Comparison of ENCODE assay signal across 22 cellular contexts in the genomic region with DNA sequence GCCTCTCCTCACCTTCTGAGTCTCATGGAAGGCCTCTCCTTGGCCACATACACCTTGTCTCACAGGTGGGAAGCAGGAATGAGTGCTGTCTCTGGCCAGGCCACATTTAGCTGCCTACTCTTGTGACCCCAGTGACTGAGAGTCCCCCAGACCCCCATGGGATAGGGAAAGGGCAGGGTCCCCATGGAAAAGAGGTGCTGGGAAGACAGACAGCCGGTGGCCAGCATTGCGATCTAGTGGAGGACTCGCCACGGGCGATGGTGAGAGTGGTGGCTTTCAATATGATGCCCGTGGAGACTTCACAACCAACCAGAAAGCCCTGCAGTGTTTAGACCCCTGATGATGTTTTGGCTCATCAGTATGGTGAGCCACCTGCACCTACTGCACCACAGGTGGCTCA. TPM values are rescaled to one million over a fixed set of nuclear protein-coding genes. Genes with fewer than 3 reads are reported as not detected.
DNase-seq lines count a peak whose midpoint lies in the region; ATAC-seq, FAIRE-seq and TF ChIP-seq lines count a peak whose summit lies in the region.
"Had no signal": no experiment of that assay in that cellular context is flagged by ENCODE, and none has a peak within 500 bp of the region (broad histone marks: within the 10 kb centered on the region; RNA-seq: fewer than 3 reads in every experiment).

No MANE protein-coding gene starts in this region.

- no peak for ATAC-seq in Right ventricle myocardium inferior
- no peak for ATAC-seq in body of pancreas
- no peak for ATAC-seq in upper lobe of right lung
- no peak for ATAC-seq in GM19023 (IDR thresholded peaks at IDR 0.05; ENCODE audit: unreplicated experiment)
- ATAC-seq: PC-3 had no signal

- TF ChIP-seq CTCF in body of pancreas (IDR thresholded peaks at IDR 0.05) (no peak), upper lobe of right lung (IDR thresholded peaks at IDR 0.05) (no peak)

- H3K9me3 ChIP-seq in body of pancreas (no peaks in the 10 kb centered on the region), trophoblast cell (ENCODE audit: insufficient read depth, low read depth, low read length) (no peaks in the 10 kb centered on the region), upper lobe of right lung (no peaks in the 10 kb centered on the region)
- H3K9me3 ChIP-seq: ascending aorta, MG63, SJSA1 had no signal

- H3K9ac ChIP-seq in trophoblast cell (ENCODE audit: low read length), result no peak overlapping the region

- no peak overlapping the region for H3K23ac ChIP-seq in trophoblast cell (ENCODE audit: low read length)

- peaks cover 31% of the 10 kb centered on the region for H3K79me2 ChIP-seq in trophoblast cell (ENCODE audit: control insufficient read depth, insufficient read depth, low read length, poor library complexity)

- FAIRE-seq in H54 (lab: Jason Lieb, UNC), result no peak
- FAIRE-seq: colon had no signal

- peak overlapping the region; percentile 57 for H2AFZ ChIP-seq in trophoblast cell (ENCODE audit: insufficient read depth, low read length, poor library complexity)

- H3K27me3 ChIP-seq in body of pancreas, result no peaks in the 10 kb centered on the region
- no peaks in the 10 kb centered on the region for H3K27me3 ChIP-seq in trophoblast cell (ENCODE audit: insufficient read depth, low read length)
- no peaks in the 10 kb centered on the region for H3K27me3 ChIP-seq in upper lobe of right lung
- H3K27me3 ChIP-seq: ascending aorta, MG63, SJSA1 had no signal

- H3K27ac ChIP-seq in body of pancreas, result peak overlapping the region in 3 of 4 donors; percentile 27 to 40 (median 36)
- peak overlapping the region; percentile 98 for H3K27ac ChIP-seq in trophoblast cell (ENCODE audit: low read depth, low read length)
- peak overlapping the region; percentile 11 for H3K27ac ChIP-seq in upper lobe of right lung
- H3K27ac ChIP-seq: SJSA1 had no signal

- H3K4ac ChIP-seq in trophoblast cell (ENCODE audit: low read depth, low read length), result peak overlapping the region; percentile 84

- peak overlapping the region; percentile 10 for H4K12ac ChIP-seq in trophoblast cell (ENCODE audit: low read depth, low read length)

- H3K14ac ChIP-seq in trophoblast cell (ENCODE audit: low read length), result peak overlapping the region; percentile 91

- peaks cover 29% of the 10 kb centered on the region for H3K4me1 ChIP-seq in body of pancreas
- H3K4me1 ChIP-seq in trophoblast cell (ENCODE audit: control insufficient read depth in 1 of 2, insufficient read depth in 2 of 2, low read length in 2 of 2), result peaks cover 49 to 58% of the 10 kb centered on the region in 2 experiments
- peaks cover 27% of the 10 kb centered on the region for H3K4me1 ChIP-seq in upper lobe of right lung

- H2BK120ac ChIP-seq in trophoblast cell (ENCODE audit: insufficient read depth, low read length, poor library complexity), result peak overlapping the region; percentile 94

- intact Hi-C loops in cardiac septum (cut with DNase I), result no loop called here
- intact Hi-C loops in Right ventricle myocardium inferior (cut with DNase I), result no loop called here
- intact Hi-C loops in body of pancreas (cut with DNase I), result no loop called here
- intact Hi-C loops in upper lobe of right lung (cut with DNase I), result no loop called here

- H3K79me1 ChIP-seq in trophoblast cell (ENCODE audit: low read length), result peaks cover 67% of the 10 kb centered on the region

- H3K4me2 ChIP-seq in trophoblast cell (ENCODE audit: low read length), result no peak overlapping the region

- H3K4me3 ChIP-seq in body of pancreas, result no peak overlapping the region
- H3K4me3 ChIP-seq in trophoblast cell (ENCODE audit: low read depth, low read length), result no peak overlapping the region
- H3K4me3 ChIP-seq in upper lobe of right lung, result no peak overlapping the region
- H3K4me3 ChIP-seq: ascending aorta, MG63, SJSA1 had no signal

- WGBS in body of pancreas, 2 donors, result 94 to 98% methylated on average over 6 of the region's 6 CpGs
- WGBS in trophoblast cell (ENCODE audit: extremely low coverage, insufficient coverage, insufficient read length), result no CpG with 5 or more reads among the region's 6 CpGs

- peak overlapping the region; percentile 78 for H2BK12ac ChIP-seq in trophoblast cell (ENCODE audit: low read length)

- peak; percentile 41 for DNase-seq in cardiac septum (ENCODE audit: low spot score)
- DNase-seq in Right ventricle myocardium inferior (ENCODE audit: missing footprints), result no peak
- DNase-seq in body of pancreas, result no peak
- DNase-seq in trophoblast cell, result no peak
- no peak for DNase-seq in upper lobe of right lung
- DNase-seq in LoVo (ENCODE audit: low spot score), result no peak
- no peak for DNase-seq in H54 (ENCODE audit: insufficient read length, low spot score)
- DNase-seq: activated CD8-positive, alpha-beta memory T cell treated with anti-CD3 and anti-CD28 coated beads, Interleukin-2, amount 50 U/mL, for 48 hours; activated naive CD4-positive, alpha-beta T cell; CD4-positive, alpha-beta T cell; HFFc6; MG63; NCI-H748 treated with DMSO at 0.1 percent for 48 hours; PC-3; stimulated activated CD4-positive, alpha-beta T cell treated with anti-CD3 and anti-CD28 coated beads, Interleukin-4, amount 100 ng/mL, for 4 hours; substantia nigra had no signal

- peak overlapping the region; percentile 70 for H4K8ac ChIP-seq in trophoblast cell (ENCODE audit: low read depth, low read length)

- TF ChIP-seq POLR2A in body of pancreas (IDR thresholded peaks at IDR 0.05), result no peak
- no peak for TF ChIP-seq POLR2A in H54 (IDR thresholded peaks at IDR 0.05; ENCODE audit: low read depth, low read length)

- no peaks in the 10 kb centered on the region for H3K36me3 ChIP-seq in body of pancreas (replicated peaks in 1 of 2; ENCODE audit: insufficient read depth in 1 of 2, low read depth in 2 of 2)
- peaks cover 9 to 12% of the 10 kb centered on the region in 2 experiments for H3K36me3 ChIP-seq in trophoblast cell (ENCODE audit: control insufficient read depth in 1 of 2, insufficient read depth in 2 of 2, low read length in 2 of 2)
- peaks cover 35% of the 10 kb centered on the region for H3K36me3 ChIP-seq in upper lobe of right lung

- H2AK5ac ChIP-seq in trophoblast cell (ENCODE audit: low read length), result peak overlapping the region; percentile 85

- H2BK5ac ChIP-seq in trophoblast cell (ENCODE audit: low read depth, low read length, poor library complexity), result peak overlapping the region; percentile 96

- H4K91ac ChIP-seq in trophoblast cell (ENCODE audit: low read depth, low read length), result peak overlapping the region; percentile 97

- peak overlapping the region; percentile 95 for H3K18ac ChIP-seq in trophoblast cell (ENCODE audit: low read length)

RNA-seq across cellular contexts. Expression of gene MANBAL, which starts 19.8 kb away (rescaled TPM):
- 20.5 TPM for total RNA-seq in cardiac septum
- total RNA-seq in Right ventricle myocardium inferior, result 20.7 TPM
- 10 to 100 TPM in 1 of 2 donors, 1 to 10 TPM in 1; 8.6 to 11.9 TPM for total RNA-seq in body of pancreas
- polyA plus RNA-seq in trophoblast cell (2013), result 61.2 and 63.9 TPM in 2 replicates
- 30.8 TPM for total RNA-seq in upper lobe of right lung

RNA-seq across cellular contexts. Expression of gene SRC, which starts 36.6 kb away (rescaled TPM):
- 5.0 TPM for total RNA-seq in cardiac septum
- total RNA-seq in Right ventricle myocardium inferior, result 6.0 TPM
- total RNA-seq in body of pancreas, result 10 to 100 TPM; 25.9 to 35.3 TPM
- polyA plus RNA-seq in trophoblast cell (2013), result 188 and 198 TPM in 2 replicates
- total RNA-seq in upper lobe of right lung, result 64.0 TPM

RNA-seq across cellular contexts. Expression of gene GHRH, which starts 47.7 kb away (rescaled TPM):
- total RNA-seq in cardiac septum (not detected), Right ventricle myocardium inferior (not detected), body of pancreas (not detected), upper lobe of right lung (not detected)
- polyA plus RNA-seq in trophoblast cell (2013), result 0.11 and 0.19 TPM in 2 replicates
- total RNA-seq: ascending aorta; CD4-positive, alpha-beta T cell; HFFc6; lower leg skin; PC-3; SJSA1 had no signal
- polyA plus RNA-seq: AG04450 had no signal

Comparison
In these comparisons a context has a peak if more than half of its experiments do, and no peak if none do; other contexts are left out.
1. H3K27ac ChIP-seq: peak in every context shown above with its lines; median percentile 98 in trophoblast cell; 36 in body of pancreas; 11 in upper lobe of right lung.